ENCODE assay signal across 34 cellular contexts in the genomic region with DNA sequence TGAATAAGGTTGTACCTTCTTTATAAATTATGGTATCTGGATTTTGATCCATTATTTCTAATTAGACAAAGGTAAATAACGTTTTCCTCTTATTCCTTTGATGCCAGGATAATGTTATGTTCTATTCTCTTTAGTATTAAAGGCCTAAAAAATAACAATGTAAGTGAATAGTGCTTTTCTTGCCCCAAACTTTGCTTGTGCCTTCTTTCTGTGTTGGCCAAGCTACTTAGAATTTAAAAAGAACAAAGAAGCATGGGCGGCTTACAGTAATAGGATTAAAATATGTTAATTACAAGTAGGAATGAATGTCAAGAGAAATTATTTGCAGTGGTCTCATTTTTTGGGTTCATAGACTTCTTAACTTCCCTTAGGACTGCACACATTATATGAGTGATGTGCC.
A peak's percentile ranks its signal among the peaks of the same experiment; 100 is the strongest.
DNase-seq lines count a peak whose midpoint lies in the region; FAIRE-seq and TF ChIP-seq lines count a peak whose summit lies in the region.
"Had no signal": no experiment of that assay in that cellular context is flagged by ENCODE, and none has a peak within 500 bp of the region (broad histone marks: within the 10 kb centered on the region; RNA-seq: fewer than 3 reads in every experiment).

No MANE protein-coding gene starts in this region.

- no peak overlapping the region for H3K27ac ChIP-seq in neural progenitor cell
- no peak overlapping the region for H3K27ac ChIP-seq in smooth muscle cell (ENCODE audit: low read depth)
- no peak overlapping the region for H3K27ac ChIP-seq in CD4-positive, alpha-beta memory T cell (ENCODE audit: low read depth, low read length)
- H3K27ac ChIP-seq: 22Rv1; A549; BLaER1; BLaER1 treated with 17β-estradiol and CSF1 and Interleukin-3, amounts not matched to agents 10 nM and 100 nM; C4-2B had no signal

- H3K9me3 ChIP-seq in neural progenitor cell (ENCODE audit: low read depth) (no peaks in the 10 kb centered on the region), smooth muscle cell (replicated peaks; ENCODE audit: low read depth) (no peaks in the 10 kb centered on the region)
- no peaks in the 10 kb centered on the region for H3K9me3 ChIP-seq in CD4-positive, alpha-beta memory T cell (ENCODE audit: control insufficient read depth in 1 of 2, low read length in 2 of 2)
- H3K9me3 ChIP-seq: A549; BE2C; BLaER1; BLaER1 treated with 17β-estradiol and CSF1 and Interleukin-3, amounts not matched to agents 10 nM and 100 nM; Caco-2 had no signal

- no peak overlapping the region for H3K4me3 Mint-ChIP-seq in neural progenitor cell
- H3K4me3 Mint-ChIP-seq in CD4-positive, alpha-beta memory T cell, result no peak overlapping the region
- H3K4me3 Mint-ChIP-seq: B cell; CD14-positive monocyte; CD4-positive, alpha-beta T cell; CD4-positive, CD25-positive, alpha-beta regulatory T cell; CD8-positive, alpha-beta memory T cell; CD8-positive, alpha-beta T cell had no signal

- FAIRE-seq in D721Med (lab: Jason Lieb, UNC), result peak; percentile 53
- FAIRE-seq: A549 had no signal

- no peak overlapping the region for H3K9ac ChIP-seq in neural progenitor cell
- H3K9ac ChIP-seq in smooth muscle cell (ENCODE audit: low read depth), result no peak overlapping the region
- H3K9ac ChIP-seq: BLaER1; BLaER1 treated with 17β-estradiol and CSF1 and Interleukin-3, amounts not matched to agents 10 nM and 100 nM had no signal

- no peaks in the 10 kb centered on the region for H3K36me3 Mint-ChIP-seq in neural progenitor cell
- no peaks in the 10 kb centered on the region for H3K36me3 Mint-ChIP-seq in CD4-positive, alpha-beta memory T cell
- H3K36me3 Mint-ChIP-seq: CD14-positive monocyte; CD4-positive, CD25-positive, alpha-beta regulatory T cell; CD8-positive, alpha-beta memory T cell; CD8-positive, alpha-beta T cell had no signal

- H3K4me1 Mint-ChIP-seq in neural progenitor cell, result no peaks in the 10 kb centered on the region
- H3K4me1 Mint-ChIP-seq in CD4-positive, alpha-beta memory T cell, result no peaks in the 10 kb centered on the region
- H3K4me1 Mint-ChIP-seq: B cell; CD14-positive monocyte; CD4-positive, CD25-positive, alpha-beta regulatory T cell; CD8-positive, alpha-beta memory T cell had no signal

- H3K36me3 ChIP-seq in neural progenitor cell (no peaks in the 10 kb centered on the region), smooth muscle cell (ENCODE audit: low read depth) (no peaks in the 10 kb centered on the region)
- no peaks in the 10 kb centered on the region for H3K36me3 ChIP-seq in CD4-positive, alpha-beta memory T cell (ENCODE audit: insufficient read depth, low read length)
- H3K36me3 ChIP-seq: BE2C; BLaER1; BLaER1 treated with 17β-estradiol and CSF1 and Interleukin-3, amounts not matched to agents 10 nM and 100 nM had no signal

- POLR2A ChIA-PET in CD4-positive, alpha-beta memory T cell (lab: Charles Lee; ENCODE audit: partially characterized antibody), result no interaction called here

- CTCF ChIA-PET in CD4-positive, alpha-beta memory T cell (lab: Charles Lee; ENCODE audit: partially characterized antibody), result no interaction called here

- no peak overlapping the region for H3K27ac Mint-ChIP-seq in neural progenitor cell
- H3K27ac Mint-ChIP-seq in CD4-positive, alpha-beta memory T cell, result no peak overlapping the region
- H3K27ac Mint-ChIP-seq: B cell; CD14-positive monocyte; CD4-positive, alpha-beta T cell; CD4-positive, CD25-positive, alpha-beta regulatory T cell; CD8-positive, alpha-beta memory T cell; CD8-positive, alpha-beta T cell had no signal

- no peaks in the 10 kb centered on the region for H3K27me3 Mint-ChIP-seq in neural progenitor cell (ENCODE audit: insufficient read depth, low read depth)
- H3K27me3 Mint-ChIP-seq in CD4-positive, alpha-beta memory T cell, result no peaks in the 10 kb centered on the region
- H3K27me3 Mint-ChIP-seq: B cell; CD4-positive, alpha-beta T cell; CD4-positive, CD25-positive, alpha-beta regulatory T cell; CD8-positive, alpha-beta memory T cell had no signal

- intact Hi-C loops in CD4-positive, alpha-beta memory T cell (cut with micrococcal nuclease), result no loop called here

- H3F3A ChIP-seq in neural progenitor cell (ENCODE audit: low read depth), result no peaks in the 10 kb centered on the region
- no peaks in the 10 kb centered on the region for H3F3A ChIP-seq in smooth muscle cell (ENCODE audit: low read depth)

- no peaks in the 10 kb centered on the region for H3K79me2 ChIP-seq in neural progenitor cell (ENCODE audit: low read depth)
- no peaks in the 10 kb centered on the region for H3K79me2 ChIP-seq in smooth muscle cell (ENCODE audit: low read depth)

- H3K4me2 ChIP-seq in neural progenitor cell (no peak overlapping the region), smooth muscle cell (no peak overlapping the region)
- H3K4me2 ChIP-seq: A549; BLaER1; BLaER1 treated with 17β-estradiol and CSF1 and Interleukin-3, amounts not matched to agents 10 nM and 100 nM had no signal

- H3K4me3 ChIP-seq in neural progenitor cell (no peak overlapping the region), smooth muscle cell (no peak overlapping the region)
- H3K4me3 ChIP-seq in CD4-positive, alpha-beta memory T cell (ENCODE audit: low read length in 2 of 2), result no peak overlapping the region
- H3K4me3 ChIP-seq: A549; BLaER1; BLaER1 treated with 17β-estradiol and CSF1 and Interleukin-3, amounts not matched to agents 10 nM and 100 nM had no signal

- H3K27me3 ChIP-seq in neural progenitor cell (no peaks in the 10 kb centered on the region), smooth muscle cell (ENCODE audit: low read depth) (no peaks in the 10 kb centered on the region)
- no peaks in the 10 kb centered on the region for H3K27me3 ChIP-seq in CD4-positive, alpha-beta memory T cell (ENCODE audit: insufficient read depth, low read length)
- H3K27me3 ChIP-seq: BE2C; BLaER1; BLaER1 treated with 17β-estradiol and CSF1 and Interleukin-3, amounts not matched to agents 10 nM and 100 nM had no signal

- no peak overlapping the region for H2AFZ ChIP-seq in neural progenitor cell (replicated peaks)
- no peak overlapping the region for H2AFZ ChIP-seq in smooth muscle cell (ENCODE audit: low read depth)

- whole genome bisulfite sequencing in smooth muscle cell (ENCODE audit: low lambda C conversion rate), result 81% methylated on average over 2 of the region's 2 CpGs

- peaks cover 13% of the 10 kb centered on the region for H3K4me1 ChIP-seq in neural progenitor cell
- peaks cover 7% of the 10 kb centered on the region for H3K4me1 ChIP-seq in smooth muscle cell (ENCODE audit: low read depth)
- no peaks in the 10 kb centered on the region for H3K4me1 ChIP-seq in CD4-positive, alpha-beta memory T cell (ENCODE audit: insufficient read depth, low read length)
- H3K4me1 ChIP-seq: A549; BE2C; BLaER1; BLaER1 treated with 17β-estradiol and CSF1 and Interleukin-3, amounts not matched to agents 10 nM and 100 nM; Caco-2 had no signal

- H4K20me1 ChIP-seq in neural progenitor cell (ENCODE audit: low read depth) (peaks cover 9% of the 10 kb centered on the region), smooth muscle cell (ENCODE audit: low read depth) (no peaks in the 10 kb centered on the region)
- H4K20me1 ChIP-seq: BLaER1; BLaER1 treated with 17β-estradiol and CSF1 and Interleukin-3, amounts not matched to agents 10 nM and 100 nM had no signal

- no peak for TF ChIP-seq CTCF in D721Med (IDR thresholded peaks at IDR 0.05; ENCODE audit: insufficient read depth, missing control alignments)
- no peak for TF ChIP-seq CTCF in neural progenitor cell (IDR thresholded peaks at IDR 0.05)
- no peak for TF ChIP-seq CTCF in smooth muscle cell (IDR thresholded peaks at IDR 0.05; ENCODE audit: borderline replicate concordance, insufficient read depth, poor library complexity, severe bottlenecking)

- H3K9me3 Mint-ChIP-seq in neural progenitor cell, result no peaks in the 10 kb centered on the region
- H3K9me3 Mint-ChIP-seq in CD4-positive, alpha-beta memory T cell, result peaks cover 0 to 4% (median 1%) of the 10 kb centered on the region in 8 donors
- H3K9me3 Mint-ChIP-seq: CD4-positive, alpha-beta T cell; CD8-positive, alpha-beta T cell had no signal

- DNase-seq in D721Med (ENCODE audit: insufficient read length, low spot score) (no peak), NCI-H82 (lab: John Stamatoyannopoulos, UW) (peak; percentile 74), NCI-H82 treated with DMSO at 0.1 percent for 48 hours (lab: John Stamatoyannopoulos, UW; ENCODE audit: unreplicated experiment) (peak; percentile 54), neural progenitor cell (ENCODE audit: low spot score) (peak; percentile 25), smooth muscle cell (lab: John Stamatoyannopoulos, UW; ENCODE audit: unreplicated experiment) (no peak), erythroblast (lab: John Stamatoyannopoulos, UW) (no peak)
- no peak for DNase-seq in activated naive CD4-positive, alpha-beta T cell treated with Interleukin-2 at 50 U/mL for 16 hours
- no peak for DNase-seq in CD4-positive, alpha-beta memory T cell
- DNase-seq: 8988T; ACHN; AML-193; BE2C; C1 segment of cervical spinal cord; Caco-2; Calu3; CD4-positive, alpha-beta T cell; CD4-positive, CD25-positive, alpha-beta regulatory T cell; CD8-positive, alpha-beta memory T cell; CD8-positive, alpha-beta T cell; COR-L47; DMS 273 treated with DMSO at 0.1 percent for 48 hours; DMS153; DMS53; DMS79; DMS79 treated with DMSO at 0.1 percent for 48 hours; DND-41; EL had no signal

- no peak for TF ChIP-seq POLR2A in erythroblast (IDR thresholded peaks at IDR 0.05; ENCODE audit: low read length)

Comparison
In these comparisons a context has a peak if more than half of its experiments do, and no peak if none do; other contexts are left out.
1. DNase-seq: peak in NCI-H82 (single experiment), NCI-H82 treated with DMSO at 0.1 percent for 48 hours (single experiment) and neural progenitor cell (single experiment); none in D721Med (single experiment), smooth muscle cell (single experiment), activated naive CD4-positive, alpha-beta T cell treated with Interleukin-2 at 50 U/mL for 16 hours (single experiment), erythroblast (0 of 2) and CD4-positive, alpha-beta memory T cell (0 of 5).